Comparison of ENCODE assay signal across 1 cellular context in genomic region chr15:33125883-33126535, GRCh38.
TF ChIP-seq lines count a peak whose summit lies in the region.

No MANE protein-coding gene starts in this region.

TF ChIP-seq in HCT116, 20 proteins besides CTCF, POLR2A, EP300 and RAD21 (continued from another document):
- no peak for TF ChIP-seq REST (IDR thresholded peaks at IDR 0.05; ENCODE audit: low read depth)
